8 cellular contexts compared by ENCODE assay signal in the genomic region with DNA sequence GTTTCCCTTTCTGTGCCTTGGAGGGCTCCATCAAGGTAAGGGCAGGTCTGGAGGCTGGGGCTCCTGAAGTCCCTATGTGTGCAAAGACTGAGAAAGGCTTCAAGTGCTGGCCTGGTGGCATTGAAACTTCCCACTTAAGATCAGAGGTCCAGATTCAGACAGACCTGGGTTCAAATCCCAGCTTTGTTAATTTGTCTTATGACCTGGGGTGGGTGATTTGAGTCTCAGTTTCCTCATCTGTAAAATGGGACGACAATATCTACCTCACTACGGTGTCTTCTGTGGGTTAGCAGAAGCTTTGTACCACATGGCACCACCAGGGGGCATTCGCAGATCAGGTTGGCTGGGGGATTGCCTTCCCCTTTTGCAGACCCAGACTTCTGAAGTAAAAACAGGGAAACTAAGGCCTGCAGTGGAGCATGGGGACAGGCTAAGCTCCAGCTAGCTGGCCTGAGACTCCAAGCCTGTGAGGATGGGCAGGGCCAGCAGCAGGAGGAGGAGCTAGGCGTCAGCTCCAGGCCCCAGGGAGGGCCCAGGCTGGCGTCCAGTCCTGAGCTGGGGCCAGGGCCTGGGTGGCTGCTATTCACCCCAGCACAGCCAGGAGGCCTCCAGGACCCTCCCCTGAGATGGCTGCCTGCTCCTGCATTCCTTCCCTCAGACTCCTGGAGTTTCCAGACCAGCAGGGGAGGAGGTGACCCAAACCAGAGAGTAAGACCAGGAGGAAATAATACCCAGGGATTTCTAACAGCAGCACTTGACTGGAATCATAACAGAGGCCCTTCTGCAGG. TPM values are rescaled to one million over a fixed set of nuclear protein-coding genes. Genes with fewer than 3 reads are reported as not detected.
DNase-seq lines count a peak whose midpoint lies in the region; ATAC-seq and TF ChIP-seq lines count a peak whose summit lies in the region.

No MANE protein-coding gene starts in this region.

- peak overlapping the region; percentile 70 for H3K27ac ChIP-seq in C4-2B
- H3K27ac ChIP-seq in OCI-LY3 (ENCODE audit: low read length) = no peak overlapping the region
- H3K27ac ChIP-seq in esophagus (ENCODE audit: low read depth in 2 of 2, low read length in 1 of 2) = peak overlapping the region; percentile 86 to 98

- no peaks in the 10 kb centered on the region for H3K9me3 ChIP-seq in OCI-LY3 (ENCODE audit: insufficient read depth, low read length)
- H3K9me3 ChIP-seq in esophagus (ENCODE audit: control insufficient read depth in 2 of 2, insufficient read depth in 1 of 2, low read depth in 1 of 2, low read length in 1 of 2) = no peaks in the 10 kb centered on the region

- peak; percentile 76 for TF ChIP-seq CTCF in C4-2B (conservative IDR thresholded peaks at IDR 0.05)
- peak; percentile 96 for TF ChIP-seq CTCF in OCI-LY3 (IDR thresholded peaks at IDR 0.05; ENCODE audit: low read depth, low read length)

- no peaks in the 10 kb centered on the region for H3K79me2 ChIP-seq in OCI-LY3 (ENCODE audit: low read length)

- peak overlapping the region; percentile 93 for H3K4me2 ChIP-seq in OCI-LY3 (ENCODE audit: low read length)

- WGBS in esophagus, 2 donors = 12 to 14% methylated on average over 5 of the region's 5 CpGs

- ATAC-seq in HG02759 (IDR thresholded peaks at IDR 0.05; ENCODE audit: unreplicated experiment) = peak; percentile 29
- no peak for ATAC-seq in GM21619 (IDR thresholded peaks at IDR 0.05; ENCODE audit: unreplicated experiment)

- no peak overlapping the region for H3K9ac ChIP-seq in OCI-LY3 (ENCODE audit: low read length)

- H3K4me3 ChIP-seq in OCI-LY3 (ENCODE audit: low read length) (no peak overlapping the region), esophagus (ENCODE audit: low read depth in 1 of 2, low read length in 2 of 2) (peak overlapping the region; percentile 57 to 89)

- H4K20me1 ChIP-seq in OCI-LY3 (ENCODE audit: insufficient read depth, low read length) = no peaks in the 10 kb centered on the region

- H3K4me1 ChIP-seq in OCI-LY3 (ENCODE audit: low read length) (peaks cover 24% of the 10 kb centered on the region), esophagus (ENCODE audit: control insufficient read depth in 2 of 2, insufficient read depth in 2 of 2, low read length in 1 of 2) (peaks cover 4 to 38% of the 10 kb centered on the region in 2 donors)

- H3K27me3 ChIP-seq in OCI-LY3 (ENCODE audit: low read depth, low read length) = no peaks in the 10 kb centered on the region
- no peaks in the 10 kb centered on the region for H3K27me3 ChIP-seq in esophagus (ENCODE audit: control insufficient read depth in 1 of 2, insufficient read depth in 2 of 2, low read length in 2 of 2)

- H3K36me3 ChIP-seq in OCI-LY3 (replicated peaks; ENCODE audit: low read depth, low read length) = no peaks in the 10 kb centered on the region
- H3K36me3 ChIP-seq in esophagus (ENCODE audit: control insufficient read depth in 2 of 2, insufficient read depth in 2 of 2, low read length in 1 of 2) = peaks cover 5 to 42% of the 10 kb centered on the region in 2 donors

- peak; percentile 90 for DNase-seq in activated T-cell treated with anti-CD3 and anti-CD28 coated beads, Interleukin-2, amount 50 U/mL, for 1 hour
- DNase-seq in mucosa of gallbladder (ENCODE audit: low spot score) = peak; percentile 85
- peak; percentile 71 to 81 for DNase-seq in stimulated activated CD8-positive, alpha-beta memory T cell treated with anti-CD3 and anti-CD28 coated beads, Interleukin-2, amount 100 ng/mL, for 1 hour (ENCODE audit: low read depth in 2 of 2)

- H2AFZ ChIP-seq in OCI-LY3 (ENCODE audit: low read depth, low read length) = no peak overlapping the region

RNA-seq across cellular contexts. Expression of gene CASTOR1, which starts 1.5 kb away (rescaled TPM):
- polyA plus RNA-seq in esophagus = 10 to 100 TPM; 29.7 to 39.3 TPM
- total RNA-seq in mucosa of gallbladder = 19.1 TPM

RNA-seq across cellular contexts. Expression of gene OSM, which starts 21.2 kb away (rescaled TPM):
- polyA plus RNA-seq in esophagus = under 1 TPM; 0.22 to 0.63 TPM
- 4.7 TPM for total RNA-seq in mucosa of gallbladder

RNA-seq across cellular contexts. Expression of gene TBC1D10A, which starts 38.9 kb away (rescaled TPM):
- 10 to 100 TPM; 30.4 to 35.3 TPM for polyA plus RNA-seq in esophagus
- 48.4 TPM for total RNA-seq in mucosa of gallbladder

RNA-seq across cellular contexts. Expression of gene LIF, which starts 41.3 kb away (rescaled TPM):
- polyA plus RNA-seq in esophagus = 1 to 10 TPM in 1 of 2 donors, under 1 TPM in 1; 0.54 to 1.0 TPM
- 17.8 TPM for total RNA-seq in mucosa of gallbladder
